ENCODE assay signal across 23 cellular contexts in the genomic region with DNA sequence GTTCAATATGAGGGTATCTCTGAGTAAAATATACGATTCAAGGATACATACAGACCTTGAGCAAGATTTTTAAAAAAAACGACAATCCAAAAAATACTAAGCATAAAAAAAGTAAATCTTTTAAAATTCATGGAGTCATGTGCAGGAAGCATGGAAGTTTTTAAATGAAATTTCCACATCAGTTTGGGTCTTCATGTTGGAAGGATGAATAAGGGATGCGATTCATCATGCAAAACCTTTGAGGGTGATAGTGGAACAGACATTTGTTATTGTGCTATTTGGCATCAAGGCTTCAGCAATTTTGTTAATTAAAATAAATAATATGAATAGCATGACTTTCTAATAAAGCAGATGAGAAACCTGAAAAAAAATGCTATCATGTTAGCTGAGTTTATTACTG.
DNase-seq lines count a peak whose midpoint lies in the region; ATAC-seq and TF ChIP-seq lines count a peak whose summit lies in the region.
"Had no signal": no experiment of that assay in that cellular context is flagged by ENCODE, and none has a peak within 500 bp of the region (broad histone marks: within the 10 kb centered on the region; RNA-seq: fewer than 3 reads in every experiment).

No MANE protein-coding gene starts in this region.

- TF ChIP-seq POLR2A in breast epithelium (IDR thresholded peaks at IDR 0.05) = no peak

- no peaks in the 10 kb centered on the region for H3K27me3 ChIP-seq in mammary epithelial cell (ENCODE audit: insufficient read depth, low read length)
- no peaks in the 10 kb centered on the region for H3K27me3 ChIP-seq in breast epithelium
- no peaks in the 10 kb centered on the region for H3K27me3 ChIP-seq in neural progenitor cell
- H3K27me3 ChIP-seq: SJCRH30 had no signal

- H3K4me1 Mint-ChIP-seq in neural progenitor cell = no peaks in the 10 kb centered on the region
- H3K4me1 Mint-ChIP-seq: CD4-positive, alpha-beta memory T cell had no signal

- H3K4me3 ChIP-seq in mammary epithelial cell (replicated peaks in 1 of 3; ENCODE audit: insufficient read depth in 1 of 3, low read depth in 2 of 3, low read length in 3 of 3) (no peak overlapping the region), breast epithelium (no peak overlapping the region), fibroblast of the aortic adventitia (ENCODE audit: low read depth, low read length) (no peak overlapping the region), neural progenitor cell (no peak overlapping the region)
- H3K4me3 ChIP-seq: K562, SJCRH30 had no signal

- no peak overlapping the region for H3K4me3 Mint-ChIP-seq in neural progenitor cell
- H3K4me3 Mint-ChIP-seq: CD4-positive, alpha-beta memory T cell; H9 had no signal

- no peak overlapping the region for H3K9ac ChIP-seq in mammary epithelial cell (ENCODE audit: insufficient read depth, low read length)
- no peak overlapping the region for H3K9ac ChIP-seq in neural progenitor cell

- intact Hi-C loops in mammary epithelial cell (cut with micrococcal nuclease) = no loop called here
- intact Hi-C loops in breast epithelium (cut with DNase I; ENCODE audit: low total_unique reads) = no loop called here

- no peaks in the 10 kb centered on the region for H3F3A ChIP-seq in neural progenitor cell (ENCODE audit: low read depth)

- 54% methylated on average over 3 of the region's 3 CpGs for WGBS in mammary epithelial cell (ENCODE audit: low coverage, missing lambda C conversion rate)

- H3K27ac ChIP-seq in mammary epithelial cell (ENCODE audit: insufficient read depth, low read depth, low read length) (peak overlapping the region; percentile 24), breast epithelium (no peak overlapping the region), neural progenitor cell (no peak overlapping the region)
- H3K27ac ChIP-seq: 22Rv1, HL-60, RWPE1, SJCRH30 had no signal

- H3K9me3 Mint-ChIP-seq in neural progenitor cell = no peaks in the 10 kb centered on the region

- no peaks in the 10 kb centered on the region for H3K9me3 ChIP-seq in mammary epithelial cell (replicated peaks; ENCODE audit: insufficient read depth, low read length)
- no peaks in the 10 kb centered on the region for H3K9me3 ChIP-seq in breast epithelium
- H3K9me3 ChIP-seq in neural progenitor cell (ENCODE audit: low read depth) = no peaks in the 10 kb centered on the region
- H3K9me3 ChIP-seq: SJCRH30 had no signal

- DNase-seq in mammary epithelial cell = peak; percentile 1
- DNase-seq in breast epithelium (ENCODE audit: low spot score in 2 of 2) = no peak
- DNase-seq in amniotic epithelial cell (ENCODE audit: low read depth) = peak; percentile 63
- peak; percentile 18 for DNase-seq in fibroblast of the aortic adventitia (ENCODE audit: low read depth)
- no peak for DNase-seq in stimulated activated CD4-positive, alpha-beta T cell treated with anti-CD3 and anti-CD28 coated beads, Interleukin-12 subunit alpha, Interleukin-12 subunit beta, amount 100 ng/mL, for 4 hours
- no peak for DNase-seq in stimulated activated CD4-positive, alpha-beta T cell treated with anti-CD3 and anti-CD28 coated beads, Interleukin-4, amount 100 ng/mL, for 24 hours
- DNase-seq in neural progenitor cell (ENCODE audit: low spot score) = no peak
- DNase-seq: Calu3; CD4-positive, alpha-beta memory T cell; DMS53; H9; MV-4-11; NCI-H1417; NCI-H187 treated with DMSO at 0.1 percent for 48 hours; NCI-H510A; NCI-H774; PC-3; SJCRH30 had no signal

- no peaks in the 10 kb centered on the region for H3K36me3 ChIP-seq in mammary epithelial cell (ENCODE audit: insufficient read depth, low read length)
- H3K36me3 ChIP-seq in breast epithelium = no peaks in the 10 kb centered on the region
- no peaks in the 10 kb centered on the region for H3K36me3 ChIP-seq in neural progenitor cell
- H3K36me3 ChIP-seq: SJCRH30 had no signal

- ATAC-seq in HG03196 (IDR thresholded peaks at IDR 0.05; ENCODE audit: unreplicated experiment) = no peak
- ATAC-seq: K562, PC-3 had no signal

- H2AFZ ChIP-seq in mammary epithelial cell (ENCODE audit: low read depth, low read length) (no peak overlapping the region), neural progenitor cell (replicated peaks) (no peak overlapping the region)

- H3K79me2 ChIP-seq in mammary epithelial cell (ENCODE audit: insufficient read depth, low read length) (no peaks in the 10 kb centered on the region), neural progenitor cell (ENCODE audit: low read depth) (no peaks in the 10 kb centered on the region)

- dilution Hi-C loops in mammary epithelial cell (cut with HindIII; ENCODE audit: low sequenced_read_pairs) = no loop called here

- H3K36me3 Mint-ChIP-seq in neural progenitor cell = no peaks in the 10 kb centered on the region
- H3K36me3 Mint-ChIP-seq: CD4-positive, alpha-beta memory T cell had no signal

- no peak overlapping the region for H3K27ac Mint-ChIP-seq in neural progenitor cell
- H3K27ac Mint-ChIP-seq: CD4-positive, alpha-beta memory T cell; H9 had no signal

- no peaks in the 10 kb centered on the region for H3K27me3 Mint-ChIP-seq in neural progenitor cell (ENCODE audit: insufficient read depth, low read depth)
- H3K27me3 Mint-ChIP-seq: CD4-positive, alpha-beta memory T cell had no signal

- H3K4me1 ChIP-seq in mammary epithelial cell (ENCODE audit: insufficient read depth, low read length) (peaks cover 14% of the 10 kb centered on the region), breast epithelium (no peaks in the 10 kb centered on the region), neural progenitor cell (no peaks in the 10 kb centered on the region)
- H3K4me1 ChIP-seq: SJCRH30 had no signal

- H3K4me2 ChIP-seq in mammary epithelial cell (ENCODE audit: insufficient read depth, low read depth, low read length) = peak overlapping the region; percentile 37
- no peak overlapping the region for H3K4me2 ChIP-seq in neural progenitor cell

- TF ChIP-seq CTCF in mammary epithelial cell (conservative IDR thresholded peaks at IDR 0.05 in 1 of 2, IDR thresholded peaks at IDR 0.05 in 1 of 2; ENCODE audit: extremely low read depth in 1 of 2, insufficient read depth in 1 of 2, low read depth in 1 of 2, low read length in 2 of 2) (no peak), breast epithelium (IDR thresholded peaks at IDR 0.05) (no peak), fibroblast of the aortic adventitia (IDR thresholded peaks at IDR 0.05; ENCODE audit: insufficient read depth, low read length) (no peak), neural progenitor cell (IDR thresholded peaks at IDR 0.05) (no peak)

- BruUV-seq in mammary epithelial cell (replicated peaks; lab: Mats Ljungman, UMichigan) = no TSS peak

- H4K20me1 ChIP-seq in mammary epithelial cell (ENCODE audit: insufficient read depth, low read length) = no peaks in the 10 kb centered on the region
- no peaks in the 10 kb centered on the region for H4K20me1 ChIP-seq in neural progenitor cell (ENCODE audit: low read depth)

- in situ Hi-C loops in mammary epithelial cell (cut with MboI; ENCODE audit: low sequenced_read_pairs in 2 of 2) = no loop called here

- CTCF ChIA-PET in mammary epithelial cell (lab: Charles Lee; ENCODE audit: low non-redundant PET) = no interaction called here

Comparison
In these comparisons a context has a peak if more than half of its experiments do, and no peak if none do; other contexts are left out.
1. DNase-seq: peak in mammary epithelial cell (single experiment), amniotic epithelial cell (single experiment) and fibroblast of the aortic adventitia (single experiment); none in breast epithelium (0 of 2), stimulated activated CD4-positive, alpha-beta T cell treated with anti-CD3 and anti-CD28 coated beads, Interleukin-12 subunit alpha, Interleukin-12 subunit beta, amount 100 ng/mL, for 4 hours (single experiment), stimulated activated CD4-positive, alpha-beta T cell treated with anti-CD3 and anti-CD28 coated beads, Interleukin-4, amount 100 ng/mL, for 24 hours (single experiment) and neural progenitor cell (single experiment).